7 cellular contexts compared by ENCODE assay signal in genomic region chr11:66099746-66100145, GRCh38. TPM values are rescaled to one million over a fixed set of nuclear protein-coding genes. Genes with fewer than 3 reads are reported as not detected.
"Had no signal": no experiment of that assay in that cellular context is flagged by ENCODE, and none has a peak within 500 bp of the region (broad histone marks: within the 10 kb centered on the region; RNA-seq: fewer than 3 reads in every experiment).

No MANE protein-coding gene starts in this region.

RNA-seq across cellular contexts. Expression of gene GAL3ST3, which starts 50.8 kb away (rescaled TPM):
- total RNA-seq: bronchial epithelial cell; mesenteric fat pad; mucosa of descending colon; myocyte; T-helper 2 cell treated with Interferon-gamma antibody and Interleukin-4, amounts not matched to agents 100 ng/mL and 5 ng/mL, for 36 hours; transverse colon had no signal
- polyA plus RNA-seq: urinary bladder had no signal
